Comparison of ENCODE assay signal across 1 cellular context in genomic region chrX:134990475-134991473, GRCh38.
A peak's percentile ranks its signal among the peaks of the same experiment; 100 is the strongest.
TF ChIP-seq lines count a peak whose summit lies in the region.

SMIM10 (plus strand) TSS chrX:134990991; CDS start chrX:134991096, 105 bp downstream.

TF ChIP-seq in K562, 482 proteins besides CTCF, POLR2A, EP300 and RAD21 (continued from another document and continues in another):
- peak; percentile 92 to 96 for TF ChIP-seq E2F6 (IDR thresholded peaks at IDR 0.05; ENCODE audit: borderline replicate concordance in 1 of 2, extremely low read depth in 1 of 2, insufficient read depth in 1 of 2, insufficient read length in 1 of 2, low read depth in 1 of 2, low read length in 1 of 2, poor library complexity in 1 of 2, severe bottlenecking in 1 of 2)
- TF ChIP-seq POLR2AphosphoS5 (IDR thresholded peaks at IDR 0.05; ENCODE audit: control insufficient read depth, insufficient read depth, low read depth, low read length): peak; percentile 40; the same call in 1 of the 2 replicates
- TF ChIP-seq POLR3G (IDR thresholded peaks at IDR 0.05; ENCODE audit: extremely low read depth, insufficient read length, insufficient replicate concordance): no peak
- TF ChIP-seq RAD51 (IDR thresholded peaks at IDR 0.05; ENCODE audit: borderline replicate concordance, low read depth): peak; percentile 16; the same call in 1 of the 2 replicates
- no peak for TF ChIP-seq KAT2B (IDR thresholded peaks at IDR 0.05; ENCODE audit: low read depth, low read length)
- no peak for TF ChIP-seq ZNF778 (CRISPR knock-in tag; IDR thresholded peaks at IDR 0.05)
- TF ChIP-seq FOS (IDR thresholded peaks at IDR 0.05; ENCODE audit: extremely low read depth, insufficient read length): no peak
- TF ChIP-seq ZKSCAN1 (IDR thresholded peaks at IDR 0.05; ENCODE audit: low read depth, low read length): no peak
- no peak for TF ChIP-seq THRAP3 (IDR thresholded peaks at IDR 0.05; ENCODE audit: borderline replicate concordance)
- TF ChIP-seq CSDE1 (IDR thresholded peaks at IDR 0.05): no peak
- TF ChIP-seq PRPF4 (IDR thresholded peaks at IDR 0.05; ENCODE audit: insufficient read depth, low read depth, low read length, poor library complexity, severe bottlenecking): no peak
- no peak for TF ChIP-seq ZSCAN32 (CRISPR knock-in tag; IDR thresholded peaks at IDR 0.05)
- TF ChIP-seq ZNF444 (CRISPR knock-in tag; IDR thresholded peaks at IDR 0.05): no peak
- no peak for TF ChIP-seq ZNF324 (CRISPR knock-in tag; IDR thresholded peaks at IDR 0.05)
- TF ChIP-seq EGR1 (conservative IDR thresholded peaks at IDR 0.05): no peak; the same call in 1 of the 2 replicates
- peak; percentile 41; the same call in 1 of the 2 replicates for TF ChIP-seq KLF6 (CRISPR knock-in tag; IDR thresholded peaks at IDR 0.05; ENCODE audit: borderline replicate concordance)
- TF ChIP-seq ZFPM2 (CRISPR knock-in tag; IDR thresholded peaks at IDR 0.05): no peak
- no peak for TF ChIP-seq ARNT (IDR thresholded peaks at IDR 0.05)
- no peak for TF ChIP-seq SRSF9 (IDR thresholded peaks at IDR 0.05; ENCODE audit: borderline replicate concordance, low read depth, low read length)
- TF ChIP-seq TBL1XR1 (IDR thresholded peaks at IDR 0.05; ENCODE audit: low read length in 2 of 2): no peak
- TF ChIP-seq JUN (IDR thresholded peaks at IDR 0.05; ENCODE audit: borderline replicate concordance, low read depth, low read length): 0 out of 2 replicates have a peak, but pooled peaks have one; percentile 10
- TF ChIP-seq JUN (CRISPR knock-in tag; IDR thresholded peaks at IDR 0.05; ENCODE audit: borderline replicate concordance): no peak
- TF ChIP-seq XRCC5 (IDR thresholded peaks at IDR 0.05; ENCODE audit: low read depth, low read length): no peak
- no peak for TF ChIP-seq CTCFL (IDR thresholded peaks at IDR 0.05; ENCODE audit: borderline replicate concordance, insufficient read depth, low read depth, low read length, poor library complexity, severe bottlenecking)
- TF ChIP-seq KAT7 (CRISPR knock-in tag; IDR thresholded peaks at IDR 0.05; ENCODE audit: borderline replicate concordance): peak; percentile 81; the same call in 1 of the 2 replicates
- peak; percentile 84 for TF ChIP-seq E2F8 (IDR thresholded peaks at IDR 0.05; ENCODE audit: low read depth, partially characterized antibody)
- no peak for TF ChIP-seq TAF7 (tag; IDR thresholded peaks at IDR 0.05)
- TF ChIP-seq CREB1 (IDR thresholded peaks at IDR 0.05): no peak
- peak; percentile 47; the same call in 1 of the 2 replicates for TF ChIP-seq CREB1 (CRISPR knock-in tag; IDR thresholded peaks at IDR 0.05)
- no peak; the same call in 1 of the 2 replicates for TF ChIP-seq CUX1 (CRISPR knock-in tag; IDR thresholded peaks at IDR 0.05)
- peak; percentile 75 for TF ChIP-seq ELF1 (tag; IDR thresholded peaks at IDR 0.05)
- TF ChIP-seq DPF2 (IDR thresholded peaks at IDR 0.05): no peak; the same call in 1 of the 2 replicates
- peak; percentile 76 for TF ChIP-seq CXXC5 (CRISPR knock-in tag; IDR thresholded peaks at IDR 0.05)
- TF ChIP-seq RB1 (IDR thresholded peaks at IDR 0.05; ENCODE audit: low read depth): peak; percentile 73; the same call in 1 of the 2 replicates
- no peak for TF ChIP-seq NR2C1 (IDR thresholded peaks at IDR 0.05)
- TF ChIP-seq NR2C1 (tag; IDR thresholded peaks at IDR 0.05): peak; percentile 37; the same call in 1 of the 2 replicates
- peak; percentile 47 to 72; a peak in 3 of 4 replicates for TF ChIP-seq MAZ (CRISPR knock-in tag; conservative IDR thresholded peaks at IDR 0.05 in 1 of 2, IDR thresholded peaks at IDR 0.05 in 1 of 2)
- no peak for TF ChIP-seq RERE (CRISPR knock-in tag; IDR thresholded peaks at IDR 0.05; ENCODE audit: borderline replicate concordance)
- no peak for TF ChIP-seq SFPQ (IDR thresholded peaks at IDR 0.05; ENCODE audit: low read depth, low read length)
- no peak for TF ChIP-seq ZNF830 (CRISPR knock-in tag; IDR thresholded peaks at IDR 0.05)
- no peak for TF ChIP-seq ZNF133 (CRISPR knock-in tag; IDR thresholded peaks at IDR 0.05)
- no peak for TF ChIP-seq CBFA2T2 (conservative IDR thresholded peaks at IDR 0.05)
- peak; percentile 91 for TF ChIP-seq SMAD1 (IDR thresholded peaks at IDR 0.05; ENCODE audit: low read depth, low read length, partially characterized antibody)
- TF ChIP-seq NCOA6 (IDR thresholded peaks at IDR 0.05): no peak
- no peak for TF ChIP-seq ZNF239 (CRISPR knock-in tag; IDR thresholded peaks at IDR 0.05)
- TF ChIP-seq MBD2 (IDR thresholded peaks at IDR 0.05; ENCODE audit: borderline replicate concordance, low read depth): no peak
- TF ChIP-seq NUFIP1 (IDR thresholded peaks at IDR 0.05; ENCODE audit: partially characterized antibody): no peak
- no peak for TF ChIP-seq SAFB (IDR thresholded peaks at IDR 0.05; ENCODE audit: borderline replicate concordance, low read depth, low read length)
- TF ChIP-seq SMARCB1 (IDR thresholded peaks at IDR 0.05; ENCODE audit: insufficient read length, low read depth): no peak
